ENCODE assay signal across 8 cellular contexts in the genomic region with DNA sequence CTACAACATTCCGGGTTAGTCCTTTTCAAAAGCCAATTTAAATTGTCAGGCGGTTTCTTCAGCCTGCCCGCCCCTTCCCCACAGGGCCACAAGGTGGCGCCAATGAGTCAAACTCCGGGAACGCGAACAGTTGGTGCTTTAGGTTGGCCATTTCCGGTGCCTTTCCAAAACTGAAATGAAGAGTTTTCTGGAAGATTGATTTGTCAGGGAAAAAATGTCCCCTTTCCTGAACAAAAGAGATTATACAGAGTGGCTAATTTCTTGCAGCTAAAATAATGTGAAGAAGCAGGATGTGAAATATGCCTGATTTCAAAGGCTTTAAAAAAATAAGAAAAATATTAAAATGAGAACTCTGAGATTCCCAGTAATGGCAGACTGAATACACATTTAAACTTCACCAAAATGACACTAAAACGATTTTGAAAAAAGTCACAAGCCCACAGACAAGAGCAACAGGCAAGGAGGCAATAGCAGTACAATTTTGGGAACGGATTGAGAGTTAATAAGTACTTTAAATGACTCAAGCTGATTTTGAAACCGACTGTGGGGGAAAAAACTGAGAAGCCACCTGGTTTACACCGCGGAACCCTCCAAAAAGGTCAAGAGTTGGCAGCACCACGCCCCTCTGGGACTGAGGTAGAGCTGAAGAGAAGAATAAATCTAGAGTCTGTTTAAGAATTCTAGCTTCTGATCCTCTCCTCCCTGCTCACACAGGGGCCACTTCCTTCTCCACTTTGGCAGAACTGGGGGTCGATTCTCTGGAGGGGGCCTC. TPM values are rescaled to one million over a fixed set of nuclear protein-coding genes. Genes with fewer than 3 reads are reported as not detected.
DNase-seq lines count a peak whose midpoint lies in the region; ATAC-seq, FAIRE-seq and TF ChIP-seq lines count a peak whose summit lies in the region.

No MANE protein-coding gene starts in this region.

- H3K36me3 ChIP-seq in endothelial cell of umbilical vein (ENCODE audit: control insufficient read depth in 2 of 2, extremely low read depth in 1 of 2, insufficient read depth in 2 of 2, low read length in 2 of 2) = no peaks in the 10 kb centered on the region
- H3K36me3 ChIP-seq in naive thymus-derived CD4-positive, alpha-beta T cell (ENCODE audit: control insufficient read depth in 2 of 3, insufficient read depth in 3 of 3, low read length in 3 of 3) = no peaks in the 10 kb centered on the region

- peak; percentile 86 for FAIRE-seq in endothelial cell of umbilical vein (lab: Jason Lieb, UNC)

- H3K27me3 Mint-ChIP-seq in naive thymus-derived CD4-positive, alpha-beta T cell = no peaks in the 10 kb centered on the region

- dilution Hi-C loops in endothelial cell of umbilical vein (cut with MboI; ENCODE audit: extremely low pct_ligation_motif_present, low sequenced_read_pairs) = no loop called here

- no peak overlapping the region for H3K4me3 ChIP-seq in endothelial cell of umbilical vein (replicated peaks in 1 of 3; ENCODE audit: insufficient read depth in 1 of 3, low read depth in 1 of 3, low read length in 3 of 3)
- H3K4me3 ChIP-seq in naive thymus-derived CD4-positive, alpha-beta T cell (ENCODE audit: low read length) = no peak overlapping the region

- peak; percentile 80 for ATAC-seq in GM19035 (IDR thresholded peaks at IDR 0.05; ENCODE audit: unreplicated experiment)
- peak; percentile 86 for ATAC-seq in HG03432 (IDR thresholded peaks at IDR 0.05; ENCODE audit: unreplicated experiment)
- ATAC-seq in naive thymus-derived CD4-positive, alpha-beta T cell = peak; percentile 82

- TF ChIP-seq CTCF in endothelial cell of umbilical vein (IDR thresholded peaks at IDR 0.05; ENCODE audit: extremely low read depth in 1 of 2, insufficient read depth in 1 of 2, low read depth in 1 of 2, low read length in 2 of 2) = peak; percentile 92 to 98

- DNase-seq in AML-193 (lab: John Stamatoyannopoulos, UW) = peak; percentile 54 to 62
- DNase-seq in NOMO-1 (lab: John Stamatoyannopoulos, UW; ENCODE audit: unreplicated experiment in 2 of 2) = peak; percentile 52 to 62
- DNase-seq in activated CD8-positive, alpha-beta memory T cell treated with anti-CD3 and anti-CD28 coated beads for 4 hours (ENCODE audit: low read depth in 2 of 2) = peak; percentile 30 to 42
- peak; percentile 71 for DNase-seq in endothelial cell of umbilical vein (ENCODE audit: low read depth, low spot score)
- peak in 8 of 9 donors; percentile 18 to 80 (median 56) for DNase-seq in naive thymus-derived CD4-positive, alpha-beta T cell
- DNase-seq in stimulated activated CD8-positive, alpha-beta memory T cell treated with anti-CD3 and anti-CD28 coated beads, Interleukin-7, amount 100 ng/mL, for 48 hours (ENCODE audit: extremely low read depth in 1 of 2, low read depth in 1 of 2) = peak; percentile 48 to 59

- no peaks in the 10 kb centered on the region for H4K20me1 ChIP-seq in endothelial cell of umbilical vein (replicated peaks; ENCODE audit: control insufficient read depth, extremely low read depth, insufficient read depth, low read length)

- peaks cover 0 to 21% (median 9%) of the 10 kb centered on the region in 5 donors for H3K36me3 Mint-ChIP-seq in naive thymus-derived CD4-positive, alpha-beta T cell

- no peak overlapping the region for H2AFZ ChIP-seq in endothelial cell of umbilical vein (ENCODE audit: low read depth, low read length)

- peaks cover 5% of the 10 kb centered on the region for H3K4me1 ChIP-seq in endothelial cell of umbilical vein (ENCODE audit: control insufficient read depth, extremely low read depth, insufficient read depth, low read length)
- peaks cover 0 to 6% of the 10 kb centered on the region in 2 donors for H3K4me1 ChIP-seq in naive thymus-derived CD4-positive, alpha-beta T cell (ENCODE audit: control insufficient read depth in 2 of 2, insufficient read depth in 2 of 2, low read length in 2 of 2)

- no peaks in the 10 kb centered on the region for H3K9me3 Mint-ChIP-seq in naive thymus-derived CD4-positive, alpha-beta T cell

- H3K27me3 ChIP-seq in endothelial cell of umbilical vein (ENCODE audit: control insufficient read depth in 2 of 2, insufficient read depth in 2 of 2, low read length in 2 of 2) = no peaks in the 10 kb centered on the region
- no peaks in the 10 kb centered on the region for H3K27me3 ChIP-seq in naive thymus-derived CD4-positive, alpha-beta T cell (ENCODE audit: control insufficient read depth in 2 of 2, insufficient read depth in 2 of 2, low read length in 2 of 2)

- H3K4me2 ChIP-seq in endothelial cell of umbilical vein (ENCODE audit: insufficient read depth, low read length) = peak overlapping the region; percentile 42

- no peak overlapping the region for H3K27ac ChIP-seq in endothelial cell of umbilical vein (ENCODE audit: insufficient read depth, low read depth, low read length)
- H3K27ac ChIP-seq in naive thymus-derived CD4-positive, alpha-beta T cell (ENCODE audit: low read depth, low read length) = no peak overlapping the region

- H3K9ac ChIP-seq in endothelial cell of umbilical vein (replicated peaks; ENCODE audit: extremely low read depth, insufficient read depth, low read length) = no peak overlapping the region

- H3K79me2 ChIP-seq in endothelial cell of umbilical vein (ENCODE audit: control insufficient read depth, insufficient read depth, low read length) = no peaks in the 10 kb centered on the region

- H3K9me3 ChIP-seq in endothelial cell of umbilical vein (replicated peaks; ENCODE audit: control insufficient read depth, insufficient read depth, low read length) = no peaks in the 10 kb centered on the region
- H3K9me3 ChIP-seq in naive thymus-derived CD4-positive, alpha-beta T cell (ENCODE audit: control insufficient read depth in 2 of 3, low read length in 3 of 3) = no peaks in the 10 kb centered on the region

- intact Hi-C loops in endothelial cell of umbilical vein (cut with micrococcal nuclease) = loop anchor here (1.0 to 5.0 kb wide), 2 partner anchors 58 to 267 kb away; no protein-coding TSS in a partner anchor
- intact Hi-C loops in naive thymus-derived CD4-positive, alpha-beta T cell (cut with micrococcal nuclease) = loop anchor here (1.0 kb wide), 1 partner anchor 58 kb away; no protein-coding TSS in a partner anchor

- peaks cover 8 to 25% (median 17%) of the 10 kb centered on the region in 7 donors for H3K4me1 Mint-ChIP-seq in naive thymus-derived CD4-positive, alpha-beta T cell

- no peak for TF ChIP-seq POLR2A in endothelial cell of umbilical vein (IDR thresholded peaks at IDR 0.05; ENCODE audit: low read depth, low read length)

- peak overlapping the region in 3 of 10 donors; percentile 21 to 32 (median 32) for H3K4me3 Mint-ChIP-seq in naive thymus-derived CD4-positive, alpha-beta T cell

- CTCF ChIA-PET in endothelial cell of umbilical vein (lab: Charles Lee) = interaction anchor here (0.6 to 6.5 kb wide), 23 partner anchors 10 to 126 kb away, joined by 3 to 263 read pairs (median 4); no protein-coding TSS in a partner anchor
- CTCF ChIA-PET in naive thymus-derived CD4-positive, alpha-beta T cell (lab: Charles Lee) = interaction anchor here (0.7 to 1.1 kb wide), 2 partner anchors 11 to 58 kb away, joined by 3 to 4 read pairs; no protein-coding TSS in a partner anchor

- POLR2A ChIA-PET in endothelial cell of umbilical vein (lab: Charles Lee) = no interaction called here
- POLR2A ChIA-PET in naive thymus-derived CD4-positive, alpha-beta T cell (lab: Charles Lee) = no interaction called here

- no TSS peak for BruUV-seq in endothelial cell of umbilical vein (replicated peaks; lab: Mats Ljungman, UMichigan)

- no peaks in the 10 kb centered on the region for H3K9me1 ChIP-seq in endothelial cell of umbilical vein (replicated peaks; ENCODE audit: control insufficient read depth, extremely low read depth, insufficient read depth, low read length)

- H3K27ac Mint-ChIP-seq in naive thymus-derived CD4-positive, alpha-beta T cell = peak overlapping the region in 1 of 9 donors; percentile 28

TF ChIP-seq in endothelial cell of umbilical vein, 7 proteins besides CTCF, POLR2A, EP300 and RAD21:
- TF ChIP-seq MYC (IDR thresholded peaks at IDR 0.05; ENCODE audit: low read depth, low read length) (no peak), GATA2 (IDR thresholded peaks at IDR 0.05; ENCODE audit: insufficient read depth, insufficient read length, low read depth, low read length) (no peak), EZH2 (IDR thresholded peaks at IDR 0.05; ENCODE audit: borderline replicate concordance, low read depth, low read length, severe bottlenecking) (no peak), FOS (IDR thresholded peaks at IDR 0.05; ENCODE audit: borderline replicate concordance, insufficient read depth, low read length) (no peak), POLR2AphosphoS5 (IDR thresholded peaks at IDR 0.05; ENCODE audit: insufficient read depth, low read depth, low read length) (no peak), JUN (IDR thresholded peaks at IDR 0.05; ENCODE audit: borderline replicate concordance, insufficient read depth, insufficient read length, low read depth) (no peak)
- TF ChIP-seq, protein P1, sequence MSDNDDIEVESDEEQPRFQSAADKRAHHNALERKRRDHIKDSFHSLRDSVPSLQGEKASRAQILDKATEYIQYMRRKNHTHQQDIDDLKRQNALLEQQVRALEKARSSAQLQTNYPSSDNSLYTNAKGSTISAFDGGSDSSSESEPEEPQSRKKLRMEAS (IDR thresholded peaks at IDR 0.05; ENCODE audit: insufficient read depth, insufficient read length) = no peak

RNA-seq across cellular contexts. Expression of a gene that starts 45.7 kb away (rescaled TPM):
- total RNA-seq in endothelial cell of umbilical vein = not detected in 2 replicates
- polyA plus RNA-seq in endothelial cell of umbilical vein = not detected in 2 replicates
- polyA plus RNA-seq in endothelial cell of umbilical vein (2011; cell fraction: cytosol; rRNA removed) = not detected in 2 replicates
- not detected in 2 replicates for polyA plus RNA-seq in endothelial cell of umbilical vein (2011; cell fraction: nucleus; rRNA removed)
- 0.10 TPM in 1 of 2 replicates, not detected in the other for polyA plus RNA-seq in endothelial cell of umbilical vein (2012)
- polyA minus RNA-seq in endothelial cell of umbilical vein = not detected in 2 replicates
- not detected for polyA minus RNA-seq in endothelial cell of umbilical vein (2011; cell fraction: cytosol; rRNA and poly(A)+ RNA removed)
- polyA minus RNA-seq in endothelial cell of umbilical vein (2011; cell fraction: nucleus; rRNA and poly(A)+ RNA removed) = not detected in 2 replicates
- 1 to 10 TPM in 1 of 5 experiments, under 1 TPM in 1, not detected in 3; 0.27 to 4.1 TPM for total RNA-seq in naive thymus-derived CD4-positive, alpha-beta T cell
- polyA plus RNA-seq in naive thymus-derived CD4-positive, alpha-beta T cell = under 1 TPM in 1 of 2 donors, not detected in 1; 0.12 TPM
